10 cellular contexts compared by ENCODE assay signal in the genomic region with DNA sequence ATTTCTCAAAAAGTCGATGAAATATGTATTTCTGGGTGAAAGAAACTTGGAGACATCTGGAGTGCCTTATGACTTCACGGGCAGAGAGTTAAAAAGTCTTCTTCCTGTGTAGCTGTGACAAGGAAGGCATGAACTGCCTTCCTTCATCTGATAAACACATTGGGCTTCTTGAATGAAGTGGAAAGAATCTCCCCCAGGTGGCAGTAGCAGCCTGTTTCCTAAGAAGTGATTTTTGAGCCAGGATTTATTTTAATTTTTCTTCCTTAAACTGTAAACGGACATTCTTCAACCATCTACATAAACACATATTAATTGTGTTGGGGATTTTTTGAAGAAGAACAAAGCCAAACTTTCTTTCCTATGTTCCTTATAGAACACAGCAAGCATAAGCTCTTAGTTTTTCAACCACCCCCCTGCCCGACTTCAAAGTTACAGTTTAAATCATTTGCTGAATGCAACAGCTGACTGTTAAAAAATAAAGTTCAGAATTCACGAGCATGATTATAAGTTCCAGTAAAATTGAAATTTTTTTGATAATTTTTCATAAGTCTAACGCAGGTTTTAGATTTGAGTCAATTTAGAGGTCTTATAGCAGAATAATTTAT. TPM values are rescaled to one million over a fixed set of nuclear protein-coding genes. Genes with fewer than 3 reads are reported as not detected.
A peak's percentile ranks its signal among the peaks of the same experiment; 100 is the strongest.
DNase-seq lines count a peak whose midpoint lies in the region; ATAC-seq, FAIRE-seq and TF ChIP-seq lines count a peak whose summit lies in the region.
"Had no signal": no experiment of that assay in that cellular context is flagged by ENCODE, and none has a peak within 500 bp of the region (broad histone marks: within the 10 kb centered on the region; RNA-seq: fewer than 3 reads in every experiment).

No MANE protein-coding gene starts in this region.

- peak; percentile 85 for ATAC-seq in GM19395 (IDR thresholded peaks at IDR 0.05; ENCODE audit: unreplicated experiment)

- peaks cover 16% of the 10 kb centered on the region for H3K27me3 Mint-ChIP-seq in neural crest cell (ENCODE audit: low read depth)

- H3K9me3 Mint-ChIP-seq in neural crest cell: no peaks in the 10 kb centered on the region
- H3K9me3 Mint-ChIP-seq: CD8-positive, alpha-beta memory T cell; central memory CD8-positive, alpha-beta T cell had no signal

- no peaks in the 10 kb centered on the region for H3K9me1 ChIP-seq in endothelial cell of umbilical vein (replicated peaks; ENCODE audit: control insufficient read depth, extremely low read depth, insufficient read depth, low read length)

- FAIRE-seq in endothelial cell of umbilical vein (lab: Jason Lieb, UNC): peak; percentile 88

- H3K27me3 ChIP-seq in endothelial cell of umbilical vein (ENCODE audit: control insufficient read depth in 2 of 2, insufficient read depth in 2 of 2, low read length in 2 of 2): no peaks in the 10 kb centered on the region

- H3K4me1 ChIP-seq in endothelial cell of umbilical vein (ENCODE audit: control insufficient read depth, extremely low read depth, insufficient read depth, low read length): peaks cover 19% of the 10 kb centered on the region

- dilution Hi-C loops in endothelial cell of umbilical vein (cut with MboI; ENCODE audit: extremely low pct_ligation_motif_present, low sequenced_read_pairs): no loop called here

- DNase-seq in NCI-H146 (lab: John Stamatoyannopoulos, UW) (peak; percentile 12), NCI-H146 treated with DMSO at 0.1 percent for 48 hours (lab: John Stamatoyannopoulos, UW; ENCODE audit: unreplicated experiment) (no peak), HK-2 (ENCODE audit: unreplicated experiment) (peak; percentile 16), RPMI7951 (ENCODE audit: low read depth) (peak; percentile 60), endothelial cell of umbilical vein (ENCODE audit: low read depth, low spot score) (peak; percentile 85), neural crest cell (ENCODE audit: low read depth, low spot score) (peak; percentile 20)
- no peak for DNase-seq in stimulated activated CD8-positive, alpha-beta memory T cell treated with anti-CD3 and anti-CD28 coated beads, Interleukin-4, amount 100 ng/mL, for 48 hours

- no peaks in the 10 kb centered on the region for H3K36me3 ChIP-seq in endothelial cell of umbilical vein (ENCODE audit: control insufficient read depth in 2 of 2, extremely low read depth in 1 of 2, insufficient read depth in 2 of 2, low read length in 2 of 2)

- TF ChIP-seq CTCF in endothelial cell of umbilical vein (IDR thresholded peaks at IDR 0.05; ENCODE audit: extremely low read depth in 1 of 2, insufficient read depth in 1 of 2, low read depth in 1 of 2, low read length in 2 of 2): peak; percentile 58 to 60
- TF ChIP-seq CTCF in neural crest cell (conservative IDR thresholded peaks at IDR 0.05): peak; percentile 80

- CTCF ChIA-PET in endothelial cell of umbilical vein (lab: Charles Lee): interaction anchor here (0.9 to 4.3 kb wide), 31 partner anchors 10 to 814 kb away, joined by 3 to 89 read pairs (median 5); no protein-coding TSS in a partner anchor

- no peaks in the 10 kb centered on the region for H4K20me1 ChIP-seq in endothelial cell of umbilical vein (replicated peaks; ENCODE audit: control insufficient read depth, extremely low read depth, insufficient read depth, low read length)

- intact Hi-C loops in endothelial cell of umbilical vein (cut with micrococcal nuclease): loop anchor here (1.0 to 5.0 kb wide), 10 partner anchors 41 to 813 kb away; no protein-coding TSS in a partner anchor

- H2AFZ ChIP-seq in endothelial cell of umbilical vein (ENCODE audit: low read depth, low read length): no peak overlapping the region

- H3K4me1 Mint-ChIP-seq in neural crest cell: no peaks in the 10 kb centered on the region
- H3K4me1 Mint-ChIP-seq: central memory CD8-positive, alpha-beta T cell had no signal

- H3K4me3 ChIP-seq in endothelial cell of umbilical vein (replicated peaks in 1 of 3; ENCODE audit: insufficient read depth in 1 of 3, low read depth in 1 of 3, low read length in 3 of 3): no peak overlapping the region

- no peak overlapping the region for H3K27ac ChIP-seq in endothelial cell of umbilical vein (ENCODE audit: insufficient read depth, low read depth, low read length)

- no peak overlapping the region for H3K9ac ChIP-seq in endothelial cell of umbilical vein (replicated peaks; ENCODE audit: extremely low read depth, insufficient read depth, low read length)

- no peak overlapping the region for H3K27ac Mint-ChIP-seq in neural crest cell (ENCODE audit: unreplicated experiment)
- H3K27ac Mint-ChIP-seq: CD8-positive, alpha-beta memory T cell had no signal

- H3K36me3 Mint-ChIP-seq in neural crest cell (ENCODE audit: low read depth): no peaks in the 10 kb centered on the region
- H3K36me3 Mint-ChIP-seq: CD8-positive, alpha-beta memory T cell had no signal

- H3K4me3 Mint-ChIP-seq in neural crest cell: no peak overlapping the region
- H3K4me3 Mint-ChIP-seq: CD8-positive, alpha-beta memory T cell; central memory CD8-positive, alpha-beta T cell had no signal

- POLR2A ChIA-PET in endothelial cell of umbilical vein (lab: Charles Lee): no interaction called here

- no peaks in the 10 kb centered on the region for H3K79me2 ChIP-seq in endothelial cell of umbilical vein (ENCODE audit: control insufficient read depth, insufficient read depth, low read length)

- TF ChIP-seq POLR2A in endothelial cell of umbilical vein (IDR thresholded peaks at IDR 0.05; ENCODE audit: low read depth, low read length): no peak

- no peaks in the 10 kb centered on the region for H3K9me3 ChIP-seq in endothelial cell of umbilical vein (replicated peaks; ENCODE audit: control insufficient read depth, insufficient read depth, low read length)

- peak overlapping the region; percentile 35 for H3K4me2 ChIP-seq in endothelial cell of umbilical vein (ENCODE audit: insufficient read depth, low read length)

- no TSS peak for BruUV-seq in endothelial cell of umbilical vein (replicated peaks; lab: Mats Ljungman, UMichigan)

TF ChIP-seq in endothelial cell of umbilical vein, 7 proteins besides CTCF, POLR2A, EP300 and RAD21:
- no peak for TF ChIP-seq JUN (IDR thresholded peaks at IDR 0.05; ENCODE audit: borderline replicate concordance, insufficient read depth, insufficient read length, low read depth)
- TF ChIP-seq, protein P1, sequence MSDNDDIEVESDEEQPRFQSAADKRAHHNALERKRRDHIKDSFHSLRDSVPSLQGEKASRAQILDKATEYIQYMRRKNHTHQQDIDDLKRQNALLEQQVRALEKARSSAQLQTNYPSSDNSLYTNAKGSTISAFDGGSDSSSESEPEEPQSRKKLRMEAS (IDR thresholded peaks at IDR 0.05; ENCODE audit: insufficient read depth, insufficient read length): no peak
- TF ChIP-seq POLR2AphosphoS5 (IDR thresholded peaks at IDR 0.05; ENCODE audit: insufficient read depth, low read depth, low read length): no peak
- TF ChIP-seq GATA2 (IDR thresholded peaks at IDR 0.05; ENCODE audit: insufficient read depth, insufficient read length, low read depth, low read length): peak; percentile 73
- no peak for TF ChIP-seq MYC (IDR thresholded peaks at IDR 0.05; ENCODE audit: low read depth, low read length)
- peak; percentile 8 for TF ChIP-seq FOS (IDR thresholded peaks at IDR 0.05; ENCODE audit: borderline replicate concordance, insufficient read depth, low read length)
- TF ChIP-seq EZH2 (IDR thresholded peaks at IDR 0.05; ENCODE audit: borderline replicate concordance, low read depth, low read length, severe bottlenecking): no peak

RNA-seq across cellular contexts. Expression of gene GIMD1, which starts 1.0 kb away (rescaled TPM):
- total RNA-seq in RPMI7951 (2014; rRNA removed; shearing (Covaris generic)): not detected in 2 replicates
- total RNA-seq in endothelial cell of umbilical vein (not detected in 2 replicates), neural crest cell (not detected in 2 replicates)
- not detected in 2 replicates for polyA plus RNA-seq in endothelial cell of umbilical vein
- not detected in 2 replicates for polyA plus RNA-seq in endothelial cell of umbilical vein (2011; cell fraction: cytosol; rRNA removed)
- not detected in 2 replicates for polyA plus RNA-seq in endothelial cell of umbilical vein (2011; cell fraction: nucleus; rRNA removed)
- polyA plus RNA-seq in endothelial cell of umbilical vein (2012): not detected in 2 replicates
- polyA minus RNA-seq in endothelial cell of umbilical vein: not detected in 2 replicates
- not detected for polyA minus RNA-seq in endothelial cell of umbilical vein (2011; cell fraction: cytosol; rRNA and poly(A)+ RNA removed)
- not detected in 2 replicates for polyA minus RNA-seq in endothelial cell of umbilical vein (2011; cell fraction: nucleus; rRNA and poly(A)+ RNA removed)
- total RNA-seq: CD8-positive, alpha-beta memory T cell had no signal
- polyA plus RNA-seq: CD8-positive, alpha-beta memory T cell had no signal

RNA-seq across cellular contexts. Expression of gene AIMP1, which starts 53.2 kb away (rescaled TPM):
- total RNA-seq in RPMI7951 (2014; rRNA removed; shearing (Covaris generic)): 33.3 and 35.4 TPM in 2 replicates
- total RNA-seq in endothelial cell of umbilical vein (42.4 and 44.7 TPM in 2 replicates), neural crest cell (32.2 and 34.3 TPM in 2 replicates)
- polyA plus RNA-seq in endothelial cell of umbilical vein: 3.9 and 6.4 TPM in 2 replicates
- 13.9 and 14.4 TPM in 2 replicates for polyA plus RNA-seq in endothelial cell of umbilical vein (2011; cell fraction: cytosol; rRNA removed)
- 13.6 and 23.9 TPM in 2 replicates for polyA plus RNA-seq in endothelial cell of umbilical vein (2011; cell fraction: nucleus; rRNA removed)
- polyA plus RNA-seq in endothelial cell of umbilical vein (2012): 49.2 and 52.7 TPM in 2 replicates
- 3.0 and 3.8 TPM in 2 replicates for polyA minus RNA-seq in endothelial cell of umbilical vein
- polyA minus RNA-seq in endothelial cell of umbilical vein (2011; cell fraction: cytosol; rRNA and poly(A)+ RNA removed): 6.5 TPM
- 4.1 and 5.8 TPM in 2 replicates for polyA minus RNA-seq in endothelial cell of umbilical vein (2011; cell fraction: nucleus; rRNA and poly(A)+ RNA removed)

RNA-seq across cellular contexts. Expression of gene TBCK, which starts 53.5 kb away (rescaled TPM):
- 12.5 and 22.2 TPM in 2 replicates for total RNA-seq in RPMI7951 (2014; rRNA removed; shearing (Covaris generic))
- total RNA-seq in endothelial cell of umbilical vein (29.0 and 38.6 TPM in 2 replicates), neural crest cell (42.0 and 47.6 TPM in 2 replicates)
- 18.2 and 20.3 TPM in 2 replicates for polyA plus RNA-seq in endothelial cell of umbilical vein
- polyA plus RNA-seq in endothelial cell of umbilical vein (2011; cell fraction: cytosol; rRNA removed): 14.8 and 17.8 TPM in 2 replicates
- polyA plus RNA-seq in endothelial cell of umbilical vein (2011; cell fraction: nucleus; rRNA removed): 72.2 and 92.7 TPM in 2 replicates
- 14.8 and 17.4 TPM in 2 replicates for polyA plus RNA-seq in endothelial cell of umbilical vein (2012)
- polyA minus RNA-seq in endothelial cell of umbilical vein: 62.4 and 65.8 TPM in 2 replicates
- 8.5 TPM for polyA minus RNA-seq in endothelial cell of umbilical vein (2011; cell fraction: cytosol; rRNA and poly(A)+ RNA removed)
- 167 and 173 TPM in 2 replicates for polyA minus RNA-seq in endothelial cell of umbilical vein (2011; cell fraction: nucleus; rRNA and poly(A)+ RNA removed)

Comparison
In these comparisons a context has a peak if more than half of its experiments do, and no peak if none do; other contexts are left out.
1. DNase-seq: peak in NCI-H146 (single experiment), HK-2 (single experiment), RPMI7951 (single experiment), endothelial cell of umbilical vein (single experiment) and neural crest cell (single experiment); none in NCI-H146 treated with DMSO at 0.1 percent for 48 hours (single experiment) and stimulated activated CD8-positive, alpha-beta memory T cell treated with anti-CD3 and anti-CD28 coated beads, Interleukin-4, amount 100 ng/mL, for 48 hours (single experiment).